In the genomic region with DNA sequence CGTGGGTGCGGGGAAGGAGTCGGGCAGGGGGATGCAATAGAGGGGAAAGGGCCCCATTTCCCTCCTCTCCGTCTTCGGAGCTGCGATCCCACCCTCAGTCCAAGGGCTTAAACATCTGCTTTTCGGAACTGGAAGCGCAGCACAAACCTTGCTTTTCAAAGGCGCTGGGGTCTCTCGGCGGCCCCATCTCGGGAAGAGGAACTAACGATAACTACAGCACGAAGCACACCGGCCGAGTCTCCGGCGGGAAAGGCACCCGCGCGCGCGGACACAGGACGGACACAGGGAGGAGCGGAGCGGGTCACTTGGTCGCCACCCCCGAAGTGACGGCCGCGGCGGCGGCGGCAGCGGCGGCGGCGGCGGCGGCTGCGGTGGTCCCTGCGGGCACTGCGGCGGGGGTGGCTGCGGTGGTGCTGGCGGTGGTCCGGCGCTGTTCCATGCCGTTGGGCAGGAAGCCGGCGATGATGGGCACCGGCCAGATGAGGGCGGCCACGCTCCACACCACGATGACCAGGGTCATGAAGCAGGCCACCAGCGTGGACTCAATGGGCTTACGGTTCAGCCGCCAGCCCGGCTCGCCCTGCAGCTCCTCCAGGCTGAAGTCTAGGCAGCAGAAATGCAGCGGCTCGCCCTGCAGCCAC, we compare ENCODE assay signal across 1 cellular context.
TF ChIP-seq lines count a peak whose summit lies in the region.

No MANE protein-coding gene starts in this region.

TF ChIP-seq in HepG2, 621 proteins besides CTCF, POLR2A, EP300 and RAD21 (continued from another document):
- TF ChIP-seq, protein P1, sequence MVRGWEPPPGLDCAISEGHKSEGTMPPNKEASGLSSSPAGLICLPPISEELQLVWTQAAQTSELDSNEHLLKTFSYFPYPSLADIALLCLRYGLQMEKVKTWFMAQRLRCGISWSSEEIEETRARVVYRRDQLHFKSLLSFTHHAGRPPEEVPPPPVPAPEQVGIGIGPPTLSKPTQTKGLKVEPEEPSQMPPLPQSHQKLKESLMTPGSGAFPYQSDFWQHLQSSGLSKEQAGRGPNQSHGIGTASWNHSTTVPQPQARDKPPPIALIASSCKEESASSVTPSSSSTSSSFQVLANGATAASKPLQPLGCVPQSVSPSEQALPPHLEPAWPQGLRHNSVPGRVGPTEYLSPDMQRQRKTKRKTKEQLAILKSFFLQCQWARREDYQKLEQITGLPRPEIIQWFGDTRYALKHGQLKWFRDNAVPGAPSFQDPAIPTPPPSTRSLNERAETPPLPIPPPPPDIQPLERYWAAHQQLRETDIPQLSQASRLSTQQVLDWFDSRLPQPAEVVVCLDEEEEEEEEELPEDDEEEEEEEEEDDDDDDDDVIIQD (CRISPR knock-in tag; IDR thresholded peaks at IDR 0.05; ENCODE audit: low read depth) = no peak
- TF ChIP-seq ARNT (IDR thresholded peaks at IDR 0.05) (no peak), CREB1 (IDR thresholded peaks at IDR 0.05) (no peak), CREB1 (CRISPR knock-in tag; IDR thresholded peaks at IDR 0.05) (no peak), KDM6A (CRISPR knock-in tag; IDR thresholded peaks at IDR 0.05; ENCODE audit: low read depth) (no peak), MBD4 (IDR thresholded peaks at IDR 0.05; ENCODE audit: borderline replicate concordance, low read length) (no peak), ZNF616 (CRISPR knock-in tag; IDR thresholded peaks at IDR 0.05; ENCODE audit: low read depth) (no peak), SMC3 (IDR thresholded peaks at IDR 0.05; ENCODE audit: low read length) (no peak), CBX2 (IDR thresholded peaks at IDR 0.05; ENCODE audit: low read depth, low read length) (0 out of 2 replicates have a peak, but pooled peaks have one; percentile 20), CBX2 (CRISPR knock-in tag; IDR thresholded peaks at IDR 0.05; ENCODE audit: low read depth) (no peak), MYC (CRISPR knock-in tag; IDR thresholded peaks at IDR 0.05; ENCODE audit: borderline replicate concordance) (peak; percentile 36; the same call in 1 of the 2 replicates), KDM2A (CRISPR knock-in tag; IDR thresholded peaks at IDR 0.05; ENCODE audit: borderline replicate concordance, low read depth) (peak; percentile 74), SIN3A (IDR thresholded peaks at IDR 0.05; ENCODE audit: borderline replicate concordance, low read depth, low read length) (no peak), CENPX (CRISPR knock-in tag; IDR thresholded peaks at IDR 0.05) (no peak), SP2 (CRISPR knock-in tag; IDR thresholded peaks at IDR 0.05) (no peak), HDAC2 (CRISPR knock-in tag; IDR thresholded peaks at IDR 0.05) (0 out of 2 replicates have a peak, but pooled peaks have one; percentile 36), GABPB1 (CRISPR knock-in tag; IDR thresholded peaks at IDR 0.05) (peak; percentile 56; the same call in 1 of the 2 replicates), CC2D1A (CRISPR knock-in tag; IDR thresholded peaks at IDR 0.05) (no peak), REPIN1 (CRISPR knock-in tag; IDR thresholded peaks at IDR 0.05; ENCODE audit: borderline replicate concordance, low read depth) (0 out of 2 replicates have a peak, but pooled peaks have one; percentile 35), ZSCAN25 (CRISPR knock-in tag; IDR thresholded peaks at IDR 0.05) (no peak), NCOA2 (CRISPR knock-in tag; IDR thresholded peaks at IDR 0.05) (no peak), ZNF558 (CRISPR knock-in tag; IDR thresholded peaks at IDR 0.05; ENCODE audit: borderline replicate concordance) (no peak), FOXP1 (IDR thresholded peaks at IDR 0.05) (no peak), FOXP1 (CRISPR knock-in tag; IDR thresholded peaks at IDR 0.05) (no peak), KDM5B (CRISPR knock-in tag; IDR thresholded peaks at IDR 0.05; ENCODE audit: borderline replicate concordance) (no peak), SALL2 (CRISPR knock-in tag; IDR thresholded peaks at IDR 0.05) (0 out of 2 replicates have a peak, but pooled peaks have one; percentile 49), ELF4 (CRISPR knock-in tag; IDR thresholded peaks at IDR 0.05; ENCODE audit: borderline replicate concordance) (no peak), ASH2L (IDR thresholded peaks at IDR 0.05; ENCODE audit: insufficient read length, low read depth, low read length) (no peak)
- TF ChIP-seq, protein P2, sequence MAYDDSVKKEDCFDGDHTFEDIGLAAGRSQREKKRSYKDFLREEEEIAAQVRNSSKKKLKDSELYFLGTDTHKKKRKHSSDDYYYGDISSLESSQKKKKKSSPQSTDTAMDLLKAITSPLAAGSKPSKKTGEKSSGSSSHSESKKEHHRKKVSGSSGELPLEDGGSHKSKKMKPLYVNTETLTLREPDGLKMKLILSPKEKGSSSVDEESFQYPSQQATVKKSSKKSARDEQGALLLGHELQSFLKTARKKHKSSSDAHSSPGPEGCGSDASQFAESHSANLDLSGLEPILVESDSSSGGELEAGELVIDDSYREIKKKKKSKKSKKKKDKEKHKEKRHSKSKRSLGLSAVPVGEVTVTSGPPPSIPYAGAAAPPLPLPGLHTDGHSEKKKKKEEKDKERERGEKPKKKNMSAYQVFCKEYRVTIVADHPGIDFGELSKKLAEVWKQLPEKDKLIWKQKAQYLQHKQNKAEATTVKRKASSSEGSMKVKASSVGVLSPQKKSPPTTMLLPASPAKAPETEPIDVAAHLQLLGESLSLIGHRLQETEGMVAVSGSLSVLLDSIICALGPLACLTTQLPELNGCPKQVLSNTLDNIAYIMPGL (CRISPR knock-in tag; IDR thresholded peaks at IDR 0.05; ENCODE audit: borderline replicate concordance in 1 of 2, low read depth in 1 of 2) = peak; percentile 51 to 53; a peak in 2 of 4 replicates
- TF ChIP-seq, protein P3, sequence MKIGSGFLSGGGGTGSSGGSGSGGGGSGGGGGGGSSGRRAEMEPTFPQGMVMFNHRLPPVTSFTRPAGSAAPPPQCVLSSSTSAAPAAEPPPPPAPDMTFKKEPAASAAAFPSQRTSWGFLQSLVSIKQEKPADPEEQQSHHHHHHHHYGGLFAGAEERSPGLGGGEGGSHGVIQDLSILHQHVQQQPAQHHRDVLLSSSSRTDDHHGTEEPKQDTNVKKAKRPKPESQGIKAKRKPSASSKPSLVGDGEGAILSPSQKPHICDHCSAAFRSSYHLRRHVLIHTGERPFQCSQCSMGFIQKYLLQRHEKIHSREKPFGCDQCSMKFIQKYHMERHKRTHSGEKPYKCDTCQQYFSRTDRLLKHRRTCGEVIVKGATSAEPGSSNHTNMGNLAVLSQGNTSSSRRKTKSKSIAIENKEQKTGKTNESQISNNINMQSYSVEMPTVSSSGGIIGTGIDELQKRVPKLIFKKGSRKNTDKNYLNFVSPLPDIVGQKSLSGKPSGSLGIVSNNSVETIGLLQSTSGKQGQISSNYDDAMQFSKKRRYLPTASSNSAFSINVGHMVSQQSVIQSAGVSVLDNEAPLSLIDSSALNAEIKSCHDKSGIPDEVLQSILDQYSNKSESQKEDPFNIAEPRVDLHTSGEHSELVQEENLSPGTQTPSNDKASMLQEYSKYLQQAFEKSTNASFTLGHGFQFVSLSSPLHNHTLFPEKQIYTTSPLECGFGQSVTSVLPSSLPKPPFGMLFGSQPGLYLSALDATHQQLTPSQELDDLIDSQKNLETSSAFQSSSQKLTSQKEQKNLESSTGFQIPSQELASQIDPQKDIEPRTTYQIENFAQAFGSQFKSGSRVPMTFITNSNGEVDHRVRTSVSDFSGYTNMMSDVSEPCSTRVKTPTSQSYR (CRISPR knock-in tag; IDR thresholded peaks at IDR 0.05; ENCODE audit: borderline replicate concordance) = no peak
- TF ChIP-seq, protein P4, sequence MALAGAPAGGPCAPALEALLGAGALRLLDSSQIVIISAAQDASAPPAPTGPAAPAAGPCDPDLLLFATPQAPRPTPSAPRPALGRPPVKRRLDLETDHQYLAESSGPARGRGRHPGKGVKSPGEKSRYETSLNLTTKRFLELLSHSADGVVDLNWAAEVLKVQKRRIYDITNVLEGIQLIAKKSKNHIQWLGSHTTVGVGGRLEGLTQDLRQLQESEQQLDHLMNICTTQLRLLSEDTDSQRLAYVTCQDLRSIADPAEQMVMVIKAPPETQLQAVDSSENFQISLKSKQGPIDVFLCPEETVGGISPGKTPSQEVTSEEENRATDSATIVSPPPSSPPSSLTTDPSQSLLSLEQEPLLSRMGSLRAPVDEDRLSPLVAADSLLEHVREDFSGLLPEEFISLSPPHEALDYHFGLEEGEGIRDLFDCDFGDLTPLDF (CRISPR knock-in tag; IDR thresholded peaks at IDR 0.05) = no peak
- TF ChIP-seq, protein P5, sequence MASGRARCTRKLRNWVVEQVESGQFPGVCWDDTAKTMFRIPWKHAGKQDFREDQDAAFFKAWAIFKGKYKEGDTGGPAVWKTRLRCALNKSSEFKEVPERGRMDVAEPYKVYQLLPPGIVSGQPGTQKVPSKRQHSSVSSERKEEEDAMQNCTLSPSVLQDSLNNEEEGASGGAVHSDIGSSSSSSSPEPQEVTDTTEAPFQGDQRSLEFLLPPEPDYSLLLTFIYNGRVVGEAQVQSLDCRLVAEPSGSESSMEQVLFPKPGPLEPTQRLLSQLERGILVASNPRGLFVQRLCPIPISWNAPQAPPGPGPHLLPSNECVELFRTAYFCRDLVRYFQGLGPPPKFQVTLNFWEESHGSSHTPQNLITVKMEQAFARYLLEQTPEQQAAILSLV (CRISPR knock-in tag; IDR thresholded peaks at IDR 0.05; ENCODE audit: borderline replicate concordance) = no peak
